ENCODE assay signal across 10 cellular contexts in genomic region chr13:85896516-85897450, GRCh38.
DNase-seq lines count a peak whose midpoint lies in the region; ATAC-seq and TF ChIP-seq lines count a peak whose summit lies in the region.
"Had no signal": no experiment of that assay in that cellular context is flagged by ENCODE, and none has a peak within 500 bp of the region (broad histone marks: within the 10 kb centered on the region; RNA-seq: fewer than 3 reads in every experiment).

No MANE protein-coding gene starts in this region.

- intact Hi-C loops in right lobe of liver (cut with DNase I): no loop called here

- H3K9me3 ChIP-seq in WERI-Rb-1 (ENCODE audit: severe bottlenecking) (no peaks in the 10 kb centered on the region), right lobe of liver (no peaks in the 10 kb centered on the region)

- no peaks in the 10 kb centered on the region for H3K36me3 ChIP-seq in WERI-Rb-1
- H3K36me3 ChIP-seq in right lobe of liver: no peaks in the 10 kb centered on the region

- DNase-seq in ELF-1 (ENCODE audit: low read depth, low spot score) (peak; percentile 3), Kasumi-1 (lab: John Stamatoyannopoulos, UW) (peak; percentile 14 to 16), WERI-Rb-1 (no peak), right lobe of liver (no peak), cerebellar nuclear complex (lab: John Stamatoyannopoulos, UW) (no peak), SKM-1 treated with dmso at 0.1 percent for 144 hours (lab: John Stamatoyannopoulos, UW; ENCODE audit: unreplicated experiment) (no peak)
- no peak for DNase-seq in stimulated activated CD8-positive, alpha-beta memory T cell treated with anti-CD3 and anti-CD28 coated beads, Interleukin-4, amount 100 ng/mL, for 48 hours
- DNase-seq: activated CD4-positive, alpha-beta T cell treated with anti-CD3 and anti-CD28 coated beads, Interleukin-2, amount 50 U/mL, for 4 hours; activated naive CD4-positive, alpha-beta T cell treated with Interleukin-2 at 50 U/mL for 16 hours had no signal

- TF ChIP-seq CTCF in WERI-Rb-1 (IDR thresholded peaks at IDR 0.05; ENCODE audit: low read depth, low read length): peak; percentile 49
- TF ChIP-seq CTCF in right lobe of liver (IDR thresholded peaks at IDR 0.05): peak; percentile 16 to 38 (median 26)

- TF ChIP-seq POLR2A in right lobe of liver (IDR thresholded peaks at IDR 0.05): no peak

- H3K27ac ChIP-seq in WERI-Rb-1 (no peak overlapping the region), right lobe of liver (no peak overlapping the region)

- ATAC-seq in right lobe of liver: peak; percentile 41 to 66 (median 58)
- ATAC-seq in GM18520 (IDR thresholded peaks at IDR 0.05; ENCODE audit: unreplicated experiment): no peak

- no peaks in the 10 kb centered on the region for H3K27me3 ChIP-seq in WERI-Rb-1 (ENCODE audit: insufficient read depth, low read depth, severe bottlenecking)
- no peaks in the 10 kb centered on the region for H3K27me3 ChIP-seq in right lobe of liver

- H3K4me1 ChIP-seq in right lobe of liver: no peaks in the 10 kb centered on the region

- H3K4me3 ChIP-seq in WERI-Rb-1 (ENCODE audit: low read depth, low read length) (no peak overlapping the region), right lobe of liver (no peak overlapping the region)

- 61% methylated on average over 2 of the region's 3 CpGs for WGBS in right lobe of liver (ENCODE audit: insufficient coverage, low coverage, low lambda C conversion rate, missing lambda C conversion rate)

Comparison
In these comparisons a context has a peak if more than half of its experiments do, and no peak if none do; other contexts are left out.
1. DNase-seq: peak in ELF-1 (single experiment) and Kasumi-1 (2 of 2); none in WERI-Rb-1 (single experiment), right lobe of liver (0 of 3), stimulated activated CD8-positive, alpha-beta memory T cell treated with anti-CD3 and anti-CD28 coated beads, Interleukin-4, amount 100 ng/mL, for 48 hours (single experiment), cerebellar nuclear complex (0 of 2) and SKM-1 treated with dmso at 0.1 percent for 144 hours (single experiment).